8 cellular contexts compared by ENCODE assay signal in genomic region chr9:35726876-35727438, GRCh38. TPM values are rescaled to one million over a fixed set of nuclear protein-coding genes. Genes with fewer than 3 reads are reported as not detected.
DNase-seq lines count a peak whose midpoint lies in the region; ATAC-seq, FAIRE-seq and TF ChIP-seq lines count a peak whose summit lies in the region.

No MANE protein-coding gene starts in this region.

- POLR2A ChIA-PET in RWPE1 (lab: Yijun Ruan, JAX; ENCODE audit: low non-redundant PET): no interaction called here

- peak; percentile 62 for DNase-seq in A172 (ENCODE audit: low spot score)
- no peak for DNase-seq in GM12891 (ENCODE audit: insufficient read length, low spot score)
- DNase-seq in RWPE1 (ENCODE audit: low spot score): no peak
- DNase-seq in dedifferentiated amniotic fluid mesenchymal stem cell (ENCODE audit: extremely low spot score): peak; percentile 33
- DNase-seq in ecto neural progenitor cell (ENCODE audit: low spot score): no peak
- no peak for DNase-seq in NCI-H510A (lab: John Stamatoyannopoulos, UW)

- H3K4me3 ChIP-seq in mucosa of rectum (ENCODE audit: low read length in 2 of 2): peak overlapping the region in 1 of 2 donors; percentile 94

- H3K27me3 ChIP-seq in mucosa of rectum (ENCODE audit: control insufficient read depth in 2 of 2, insufficient read depth in 2 of 2, low read length in 2 of 2): no peaks in the 10 kb centered on the region

- CTCF ChIA-PET in RWPE1 (lab: Yijun Ruan, JAX): interaction anchor here (0.7 to 2.0 kb wide), 2 partner anchors 31 to 197 kb away, joined by 3 to 8 read pairs; no protein-coding TSS in a partner anchor

- H3K27ac ChIP-seq in RWPE1 (peak overlapping the region; percentile 76), mucosa of rectum (ENCODE audit: low read depth in 2 of 2, low read length in 2 of 2) (peak overlapping the region; percentile 58 to 83)

- no peak for TF ChIP-seq CTCF in RWPE1 (conservative IDR thresholded peaks at IDR 0.05; ENCODE audit: low read depth)

- no peaks in the 10 kb centered on the region for H3K9me3 ChIP-seq in mucosa of rectum (ENCODE audit: control insufficient read depth in 2 of 2, low read length in 2 of 2)

- no peak for TF ChIP-seq POLR2A in GM12891 (IDR thresholded peaks at IDR 0.05; ENCODE audit: low read depth, low read length)

- peak overlapping the region in 1 of 2 donors; percentile 27 for H3K9ac ChIP-seq in mucosa of rectum (ENCODE audit: low read depth in 1 of 2, low read length in 2 of 2)

- no peak for ATAC-seq in HG03196 (IDR thresholded peaks at IDR 0.05; ENCODE audit: unreplicated experiment)

- FAIRE-seq in GM12891 (lab: Jason Lieb, UNC): peak; percentile 60

- H3K36me3 ChIP-seq in mucosa of rectum (ENCODE audit: control insufficient read depth in 2 of 2, insufficient read depth in 2 of 2, low read length in 2 of 2): peaks cover 33 to 37% of the 10 kb centered on the region in 2 donors

- peaks cover 40 to 51% of the 10 kb centered on the region in 2 donors for H3K4me1 ChIP-seq in mucosa of rectum (ENCODE audit: control insufficient read depth in 2 of 2, insufficient read depth in 2 of 2, low read length in 2 of 2)

TF ChIP-seq in GM12891, 5 proteins besides CTCF, POLR2A, EP300 and RAD21:
- TF ChIP-seq SPI1 (IDR thresholded peaks at IDR 0.05; ENCODE audit: low read depth, low read length) (peak; percentile 24; the same call in 1 of the 2 replicates), POU2F2 (IDR thresholded peaks at IDR 0.05; ENCODE audit: low read depth, low read length) (no peak)

RNA-seq across cellular contexts. Expression of gene TLN1, which starts 5.0 kb away (rescaled TPM):
- total RNA-seq in A172 (2014; rRNA removed; shearing (Covaris generic)): 139 and 155 TPM in 2 replicates
- 127 TPM for polyA plus RNA-seq in GM12891 (2012; ENCODE audit: low read depth, missing spikeins)

RNA-seq across cellular contexts. Expression of gene CREB3, which starts 5.5 kb away (rescaled TPM):
- total RNA-seq in A172 (2014; rRNA removed; shearing (Covaris generic)): 76.5 and 103 TPM in 2 replicates
- polyA plus RNA-seq in GM12891 (2012; ENCODE audit: low read depth, missing spikeins): 24.1 TPM

RNA-seq across cellular contexts. Expression of gene GBA2, which starts 22.1 kb away (rescaled TPM):
- total RNA-seq in A172 (2014; rRNA removed; shearing (Covaris generic)): 12.2 and 15.0 TPM in 2 replicates
- 25.5 TPM for polyA plus RNA-seq in GM12891 (2012; ENCODE audit: low read depth, missing spikeins)

RNA-seq across cellular contexts. Expression of gene RGP1, which starts 22.1 kb away (rescaled TPM):
- 10.4 and 16.1 TPM in 2 replicates for total RNA-seq in A172 (2014; rRNA removed; shearing (Covaris generic))
- polyA plus RNA-seq in GM12891 (2012; ENCODE audit: low read depth, missing spikeins): 5.0 TPM

RNA-seq across cellular contexts. Expression of gene MSMP, which starts 27.1 kb away (rescaled TPM):
- total RNA-seq in A172 (2014; rRNA removed; shearing (Covaris generic)): not detected in 2 replicates
- 1.1 TPM for polyA plus RNA-seq in GM12891 (2012; ENCODE audit: low read depth, missing spikeins)

Comparison
In these comparisons a context has a peak if more than half of its experiments do, and no peak if none do; other contexts are left out.
1. DNase-seq: peak in A172 (single experiment) and dedifferentiated amniotic fluid mesenchymal stem cell (single experiment); none in GM12891 (single experiment), RWPE1 (single experiment), ecto neural progenitor cell (single experiment) and NCI-H510A (single experiment).